14 cellular contexts compared by ENCODE assay signal in the genomic region with DNA sequence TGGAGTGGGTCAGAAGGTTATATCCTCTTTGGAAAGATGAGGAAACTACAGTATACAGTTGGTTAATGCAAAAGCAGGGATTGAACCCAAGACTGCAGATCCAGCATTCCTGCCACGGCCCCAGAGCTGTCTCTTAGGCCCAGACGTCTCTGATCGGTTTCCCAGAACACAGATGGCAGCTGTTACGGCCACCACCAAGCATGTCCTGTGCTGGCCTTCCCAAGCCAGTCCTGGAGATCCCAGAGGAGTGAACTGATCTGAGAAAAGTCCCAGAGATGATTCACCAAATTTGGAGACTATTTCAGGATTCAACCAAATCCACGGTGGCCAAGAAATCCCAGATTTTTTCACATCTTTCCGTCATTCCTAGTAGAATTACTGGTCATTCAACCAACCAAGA. TPM values are rescaled to one million over a fixed set of nuclear protein-coding genes. Genes with fewer than 3 reads are reported as not detected.
A peak's percentile ranks its signal among the peaks of the same experiment; 100 is the strongest.
DNase-seq lines count a peak whose midpoint lies in the region; ATAC-seq, FAIRE-seq and TF ChIP-seq lines count a peak whose summit lies in the region.
"Had no signal": no experiment of that assay in that cellular context is flagged by ENCODE, and none has a peak within 500 bp of the region (broad histone marks: within the 10 kb centered on the region; RNA-seq: fewer than 3 reads in every experiment).

No MANE protein-coding gene starts in this region.

- peaks cover 10 to 54% (median 34%) of the 10 kb centered on the region in 4 donors for H3K4me1 ChIP-seq in liver (ENCODE audit: control insufficient read depth in 4 of 4, insufficient read depth in 4 of 4, low read length in 3 of 4)
- peaks cover 17% of the 10 kb centered on the region for H3K4me1 ChIP-seq in HepG2 (ENCODE audit: insufficient read depth, low read length)
- H3K4me1 ChIP-seq in adipocyte (ENCODE audit: control insufficient read depth, insufficient read depth, low read length), result peaks cover 56% of the 10 kb centered on the region
- peaks cover 14 to 55% of the 10 kb centered on the region in 2 donors for H3K4me1 ChIP-seq in lung (ENCODE audit: control insufficient read depth in 2 of 2, insufficient read depth in 2 of 2, low read length in 2 of 2)
- H3K4me1 ChIP-seq in vagina, result peaks cover 54% of the 10 kb centered on the region

- H3K4me2 ChIP-seq in HepG2 (ENCODE audit: low read depth, low read length), result no peak overlapping the region

- H3K9ac ChIP-seq in liver (ENCODE audit: low read depth in 1 of 2, low read length in 2 of 2) (no peak overlapping the region), HepG2 (ENCODE audit: insufficient read depth, low read depth, low read length) (no peak overlapping the region), adipocyte (ENCODE audit: low read length) (peak overlapping the region; percentile 10)

- in situ Hi-C loops in HepG2 (cut with HindIII; ENCODE audit: extremely low pct_ligation_motif_present, low pct_unique_long_range_greater_than_20kb), result no loop called here

- TF ChIP-seq EP300 in HepG2 (IDR thresholded peaks at IDR 0.05; ENCODE audit: low read depth in 2 of 2, low read length in 2 of 2), result no peak
- no peak for TF ChIP-seq EP300 in HepG2 (CRISPR knock-in tag; IDR thresholded peaks at IDR 0.05; ENCODE audit: borderline replicate concordance)

- TF ChIP-seq POLR2A in HepG2 (IDR thresholded peaks at IDR 0.05; ENCODE audit: insufficient read depth in 1 of 2, low read depth in 2 of 2, low read length in 2 of 2), result no peak
- TF ChIP-seq POLR2A in vagina (IDR thresholded peaks at IDR 0.05), result no peak

- FAIRE-seq in HepG2 (lab: Jason Lieb, UNC), result no peak

- POLR2A ChIA-PET in HepG2 (lab: Yijun Ruan, JAX), result interaction anchor here (1.2 kb wide), 1 partner anchor 40 kb away, joined by 3 read pairs; a partner anchor contains a TSS

- no peak for TF ChIP-seq CTCF in liver (IDR thresholded peaks at IDR 0.05; ENCODE audit: low read depth, low read length, missing input control)
- no peak for TF ChIP-seq CTCF in HepG2 (CRISPR knock-in tag; IDR thresholded peaks at IDR 0.05)
- TF ChIP-seq CTCF in lung (IDR thresholded peaks at IDR 0.05; ENCODE audit: control extremely low read depth, extremely low read depth), result no peak
- no peak for TF ChIP-seq CTCF in vagina (IDR thresholded peaks at IDR 0.05)

- H3K4me3 ChIP-seq in liver (ENCODE audit: low read depth in 1 of 3, low read length in 3 of 3) (no peak overlapping the region), HepG2 (replicated peaks in 1 of 3; ENCODE audit: insufficient read depth in 1 of 3, low read depth in 2 of 3, low read length in 3 of 3) (no peak overlapping the region), adipocyte (ENCODE audit: low read length) (no peak overlapping the region), lung (no peak overlapping the region), vagina (no peak overlapping the region)
- H3K4me3 ChIP-seq: colonic mucosa, uterus had no signal

- H4K20me1 ChIP-seq in HepG2 (ENCODE audit: insufficient read depth, low read length), result peaks cover 22% of the 10 kb centered on the region; the same call in 1 of the 2 replicates

- ATAC-seq in HepG2, result no peak
- peak; percentile 0 for ATAC-seq in lung (ENCODE audit: insufficient read depth, low FRiP score)

- no TSS peak for BruUV-seq in HepG2 (replicated peaks; lab: Mats Ljungman, UMichigan)

- H2AFZ ChIP-seq in HepG2 (ENCODE audit: low read length), result no peak overlapping the region

- H3K27me3 ChIP-seq in liver (ENCODE audit: control insufficient read depth in 4 of 4, insufficient read depth in 4 of 4, low read length in 3 of 4) (no peaks in the 10 kb centered on the region), HepG2 (ENCODE audit: control insufficient read depth in 1 of 2, insufficient read depth in 2 of 2, low read length in 2 of 2) (no peaks in the 10 kb centered on the region), adipocyte (replicated peaks; ENCODE audit: control insufficient read depth, insufficient read depth, low read length) (no peaks in the 10 kb centered on the region), lung (ENCODE audit: control insufficient read depth, insufficient read depth) (no peaks in the 10 kb centered on the region), vagina (no peaks in the 10 kb centered on the region)
- H3K27me3 ChIP-seq: colonic mucosa, uterus had no signal

- H3K27ac ChIP-seq in liver (ENCODE audit: low read depth in 1 of 2, low read length in 2 of 2) (peak overlapping the region; percentile 81 to 94), HepG2 (ENCODE audit: extremely low read length, insufficient read depth, low read length) (no peak overlapping the region), lung (ENCODE audit: low read depth in 1 of 2, low read length in 1 of 2) (peak overlapping the region; percentile 58 to 87), vagina (peak overlapping the region; percentile 19)
- H3K27ac ChIP-seq: colonic mucosa, uterus had no signal

- intact Hi-C loops in HepG2 (cut with micrococcal nuclease; ENCODE audit: unreplicated experiment) (no loop called here), vagina (cut with DNase I) (no loop called here)

- peaks cover 0 to 28% (median 21%) of the 10 kb centered on the region in 4 donors for H3K36me3 ChIP-seq in liver (ENCODE audit: control insufficient read depth in 4 of 4, insufficient read depth in 3 of 4, low read depth in 1 of 4, low read length in 3 of 4)
- H3K36me3 ChIP-seq in HepG2 (replicated peaks in 1 of 2; ENCODE audit: control insufficient read depth in 1 of 2, insufficient read depth in 2 of 2, low read length in 2 of 2), result peaks cover 53 to 79% of the 10 kb centered on the region in 2 experiments
- peaks cover 70% of the 10 kb centered on the region for H3K36me3 ChIP-seq in adipocyte (ENCODE audit: control insufficient read depth, insufficient read depth, low read length, severe bottlenecking)
- H3K36me3 ChIP-seq in lung (ENCODE audit: control insufficient read depth in 2 of 2, insufficient read depth in 2 of 2, low read length in 2 of 2), result peaks cover 0 to 54% of the 10 kb centered on the region in 2 donors
- H3K36me3 ChIP-seq in vagina, result peaks cover 0 to 53% of the 10 kb centered on the region in 2 donors
- H3K36me3 ChIP-seq: uterus had no signal

- H3K9me3 ChIP-seq in liver (ENCODE audit: control insufficient read depth in 4 of 4, low read length in 3 of 4) (no peaks in the 10 kb centered on the region), HepG2 (ENCODE audit: low read length) (no peaks in the 10 kb centered on the region), adipocyte (ENCODE audit: control insufficient read depth, low read length) (no peaks in the 10 kb centered on the region), lung (ENCODE audit: control insufficient read depth in 2 of 2, insufficient read depth in 1 of 2, low read length in 1 of 2) (no peaks in the 10 kb centered on the region), vagina (no peaks in the 10 kb centered on the region)
- H3K9me3 ChIP-seq: colonic mucosa, uterus had no signal

- DNase-seq in HepG2 (ENCODE audit: low spot score), result no peak
- no peak for DNase-seq in adipocyte (ENCODE audit: low read depth)
- DNase-seq in lung (ENCODE audit: low spot score), result no peak
- DNase-seq in vagina (ENCODE audit: extremely low spot score in 2 of 2), result no peak
- no peak for DNase-seq in mesenteric fat pad (ENCODE audit: low spot score)
- DNase-seq in C1 segment of cervical spinal cord (lab: John Stamatoyannopoulos, UW), result no peak
- no peak for DNase-seq in activated CD4-positive, CD25-positive, alpha-beta regulatory T cell treated with anti-CD3 and anti-CD28 coated beads, Interleukin-2, amount 50 U/mL, for 72 hours
- DNase-seq: activated effector memory CD4-positive, alpha-beta T cell treated with anti-CD3 and anti-CD28 coated beads, Interleukin-2, amount 50 U/mL, for 16 hours; colonic mucosa; MV-4-11; NCI-H226; retina; uterus had no signal

- H3K79me2 ChIP-seq in HepG2 (ENCODE audit: insufficient read depth, low read length), result peaks cover 14% of the 10 kb centered on the region

- WGBS in liver, result 83% methylated on average over 6 of the region's 6 CpGs
- WGBS in HepG2 (ENCODE audit: low lambda C conversion rate), result 97% methylated on average over 6 of the region's 6 CpGs
- WGBS in lung, 2 donors, result 83 to 85% methylated on average over 6 of the region's 6 CpGs

- CTCF ChIA-PET in HepG2 (lab: Yijun Ruan, JAX; ENCODE audit: low intra/inter-chr PET ratio, low total read pairs), result no interaction called here

- TF ChIP-seq RAD21 in liver (IDR thresholded peaks at IDR 0.05), result no peak
- no peak for TF ChIP-seq RAD21 in HepG2 (CRISPR knock-in tag; IDR thresholded peaks at IDR 0.05)

RNA-seq across cellular contexts. Expression of a gene that starts 20.1 kb away (rescaled TPM):
- total RNA-seq in liver, result 100 to 1,000 TPM in 1 of 2 donors, 10 to 100 TPM in 1; 50.9 to 101 TPM
- 10 to 100 TPM; 33.2 to 45.1 TPM for polyA plus RNA-seq in liver
- 26.2 and 29.8 TPM in 2 replicates for total RNA-seq in HepG2 (2016; rRNA removed; fragmentation: Illumina TruSeq; extraction: Trizol)
- total RNA-seq in HepG2 (2016; cell fraction: cytosol; rRNA removed; fragmentation: Illumina TruSeq; extraction: Trizol; ENCODE audit: low read depth), result 11.3 and 13.0 TPM in 2 replicates
- 22.8 and 24.5 TPM in 2 replicates for total RNA-seq in HepG2 (2016; cell fraction: insoluble cytoplasmic fraction; rRNA removed; fragmentation: Illumina TruSeq; extraction: Trizol)
- 28.9 and 33.7 TPM in 2 replicates for total RNA-seq in HepG2 (2016; cell fraction: membrane; rRNA removed; fragmentation: Illumina TruSeq; extraction: Trizol)
- 16.2 and 22.2 TPM in 2 replicates for total RNA-seq in HepG2 (2016; cell fraction: nucleus; rRNA removed; fragmentation: Illumina TruSeq; extraction: Trizol)
- 45.9 and 48.7 TPM in 2 replicates for polyA plus RNA-seq in HepG2 (2011; rRNA removed)
- 40.8 and 45.3 TPM in 2 replicates for polyA plus RNA-seq in HepG2 (2011; cell fraction: cytosol; rRNA removed)
- 57.3 and 59.8 TPM in 2 replicates for polyA plus RNA-seq in HepG2 (2011; cell fraction: nucleus; rRNA removed)
- 52.5 and 57.8 TPM in 2 replicates for polyA plus RNA-seq in HepG2 (2012)
- polyA plus RNA-seq in HepG2 (2016; cell fraction: cytosol; fragmentation: Illumina TruSeq; extraction: Trizol; ENCODE audit: low read depth), result 16.8 and 17.8 TPM in 2 replicates
- polyA plus RNA-seq in HepG2 (2016; cell fraction: insoluble cytoplasmic fraction; fragmentation: Illumina TruSeq; extraction: Trizol; ENCODE audit: low read depth), result 26.4 and 35.7 TPM in 2 replicates
- polyA plus RNA-seq in HepG2 (2016; cell fraction: membrane; fragmentation: Illumina TruSeq; extraction: Trizol; ENCODE audit: low read depth), result 31.5 and 33.1 TPM in 2 replicates
- 29.8 and 34.0 TPM in 2 replicates for polyA plus RNA-seq in HepG2 (2016; cell fraction: nucleus; fragmentation: Illumina TruSeq; extraction: Trizol; ENCODE audit: insufficient read depth, low read depth)
- 45.2 and 73.0 TPM in 2 replicates for polyA minus RNA-seq in HepG2 (2011; rRNA and poly(A)+ RNA removed; ENCODE audit: low replicate concordance)
- 45.8 and 51.1 TPM in 2 replicates for polyA minus RNA-seq in HepG2 (2011; cell fraction: cytosol; rRNA and poly(A)+ RNA removed)
- polyA minus RNA-seq in HepG2 (2011; cell fraction: nucleus; rRNA and poly(A)+ RNA removed), result 50.0 and 60.3 TPM in 2 replicates
- total RNA-seq in lung, result 100 to 1,000 TPM; 116 to 142 TPM
- 100 to 1,000 TPM in 1 of 2 donors, 10 to 100 TPM in 1; 81.5 to 308 TPM for polyA plus RNA-seq in lung
- total RNA-seq in vagina, result 92.6 TPM
- total RNA-seq in mesenteric fat pad, result 285 TPM

RNA-seq across cellular contexts. Expression of a gene that starts 40.4 kb away (rescaled TPM):
- total RNA-seq in liver, result 100 to 1,000 TPM in 1 of 2 donors, 10 to 100 TPM in 1; 72.9 to 156 TPM
- polyA plus RNA-seq in liver, result 100 to 1,000 TPM; 318 to 878 TPM
- total RNA-seq in HepG2 (2016; rRNA removed; fragmentation: Illumina TruSeq; extraction: Trizol), result 31.9 and 33.8 TPM in 2 replicates
- 15.0 and 22.4 TPM in 2 replicates for total RNA-seq in HepG2 (2016; cell fraction: cytosol; rRNA removed; fragmentation: Illumina TruSeq; extraction: Trizol; ENCODE audit: low read depth)
- 27.5 and 35.1 TPM in 2 replicates for total RNA-seq in HepG2 (2016; cell fraction: insoluble cytoplasmic fraction; rRNA removed; fragmentation: Illumina TruSeq; extraction: Trizol)
- total RNA-seq in HepG2 (2016; cell fraction: membrane; rRNA removed; fragmentation: Illumina TruSeq; extraction: Trizol), result 43.3 and 53.5 TPM in 2 replicates
- total RNA-seq in HepG2 (2016; cell fraction: nucleus; rRNA removed; fragmentation: Illumina TruSeq; extraction: Trizol), result 37.4 and 44.4 TPM in 2 replicates
- 1,506 and 1,892 TPM in 2 replicates for polyA plus RNA-seq in HepG2 (2011; rRNA removed)
- polyA plus RNA-seq in HepG2 (2011; cell fraction: cytosol; rRNA removed), result 1,827 and 1,911 TPM in 2 replicates
- polyA plus RNA-seq in HepG2 (2011; cell fraction: nucleus; rRNA removed), result 579 and 581 TPM in 2 replicates
- 440 and 606 TPM in 2 replicates for polyA plus RNA-seq in HepG2 (2012)
- polyA plus RNA-seq in HepG2 (2016; cell fraction: cytosol; fragmentation: Illumina TruSeq; extraction: Trizol; ENCODE audit: low read depth), result 58.7 and 88.7 TPM in 2 replicates
- 65.0 and 89.5 TPM in 2 replicates for polyA plus RNA-seq in HepG2 (2016; cell fraction: insoluble cytoplasmic fraction; fragmentation: Illumina TruSeq; extraction: Trizol; ENCODE audit: low read depth)
- 111 and 130 TPM in 2 replicates for polyA plus RNA-seq in HepG2 (2016; cell fraction: membrane; fragmentation: Illumina TruSeq; extraction: Trizol; ENCODE audit: low read depth)
- 94.5 and 99.0 TPM in 2 replicates for polyA plus RNA-seq in HepG2 (2016; cell fraction: nucleus; fragmentation: Illumina TruSeq; extraction: Trizol; ENCODE audit: insufficient read depth, low read depth)
- 1.3 and 2,208 TPM in 2 replicates for polyA minus RNA-seq in HepG2 (2011; rRNA and poly(A)+ RNA removed; ENCODE audit: low replicate concordance)
- 329 and 350 TPM in 2 replicates for polyA minus RNA-seq in HepG2 (2011; cell fraction: cytosol; rRNA and poly(A)+ RNA removed)
- polyA minus RNA-seq in HepG2 (2011; cell fraction: nucleus; rRNA and poly(A)+ RNA removed), result 159 and 243 TPM in 2 replicates
- total RNA-seq in lung, result 100 to 1,000 TPM in 1 of 2 donors, 10 to 100 TPM in 1; 99.0 to 586 TPM
- polyA plus RNA-seq in lung, result 1,000 to 10,000 TPM; 1,067 to 1,457 TPM
- total RNA-seq in vagina, result 3,069 TPM
- 4,437 TPM for total RNA-seq in mesenteric fat pad
